Comparison of ENCODE assay signal across 9 cellular contexts in genomic region chr9:34628656-34629491, GRCh38. TPM values are rescaled to one million over a fixed set of nuclear protein-coding genes. Genes with fewer than 3 reads are reported as not detected.
DNase-seq lines count a peak whose midpoint lies in the region; ATAC-seq and TF ChIP-seq lines count a peak whose summit lies in the region.
"Had no signal": no experiment of that assay in that cellular context is flagged by ENCODE, and none has a peak within 500 bp of the region (broad histone marks: within the 10 kb centered on the region; RNA-seq: fewer than 3 reads in every experiment).

Gene ARID3C, minus strand, starts transcription at chr9:34629066. Its CDS starts 1,052 bp downstream, at chr9:34628014.

- no peak for TF ChIP-seq CTCF in GM06990 (IDR thresholded peaks at IDR 0.05; ENCODE audit: insufficient read depth, low read length, poor library complexity, severe bottlenecking)
- TF ChIP-seq CTCF in glutamatergic neuron (IDR thresholded peaks at IDR 0.05; ENCODE audit: partially characterized antibody, unreplicated experiment) = no peak

- H3K36me3 Mint-ChIP-seq in glutamatergic neuron (ENCODE audit: unreplicated experiment) = peaks cover 6% of the 10 kb centered on the region

- intact Hi-C loops in posterior vena cava (cut with DNase I) = loop anchor here in 1 of 2 donors (5.0 kb wide), 1 partner anchor 1367 kb away; the partner anchor contains the start of gene BAG1

- peaks cover 6% of the 10 kb centered on the region; the same call in 1 of the 2 replicates for H3K27me3 ChIP-seq in GM06990 (replicated peaks; ENCODE audit: control insufficient read depth, insufficient read depth, low read length)

- H3K36me3 ChIP-seq in GM06990 (ENCODE audit: control insufficient read depth, insufficient read depth, low read length) = no peaks in the 10 kb centered on the region

- H3K27me3 Mint-ChIP-seq in glutamatergic neuron (ENCODE audit: unreplicated experiment) = peaks cover 45% of the 10 kb centered on the region

- peaks cover 8% of the 10 kb centered on the region for H3K4me1 Mint-ChIP-seq in glutamatergic neuron (ENCODE audit: low read depth, unreplicated experiment)

- H3K4me3 Mint-ChIP-seq in glutamatergic neuron (ENCODE audit: unreplicated experiment) = peak within 1 kb of the TSS; percentile 95

- H3K4me3 ChIP-seq in GM06990 (replicated peaks; ENCODE audit: low read depth, low read length) = peak within 1 kb of the TSS; percentile 6

- H3K27ac Mint-ChIP-seq in glutamatergic neuron (ENCODE audit: unreplicated experiment) = no peak within 1 kb of the TSS

- peaks cover 11% of the 10 kb centered on the region for H3K9me3 Mint-ChIP-seq in glutamatergic neuron (ENCODE audit: unreplicated experiment)

- ATAC-seq in GM19455 (IDR thresholded peaks at IDR 0.05; ENCODE audit: unreplicated experiment) (no peak), GM18519 (IDR thresholded peaks at IDR 0.05; ENCODE audit: low FRiP score, unreplicated experiment) (no peak)

- DNase-seq in GM06990 (ENCODE audit: extremely low read depth, insufficient read length) = peak; percentile 31
- peak; percentile 40 for DNase-seq in NCI-H1092 (lab: John Stamatoyannopoulos, UW)
- DNase-seq in activated T-helper 9 cell treated with anti-CD3 and anti-CD28 coated beads, Interleukin-2, amount 50 U/mL, for 16 hours (ENCODE audit: low read depth) = peak; percentile 38
- DNase-seq in glutamatergic neuron = peak; percentile 62
- DNase-seq in retina = peak; percentile 32
- no peak for DNase-seq in posterior vena cava (ENCODE audit: low spot score)

RNA-seq across cellular contexts. Expression of gene ARID3C, which starts in this region (rescaled TPM):
- total RNA-seq in glutamatergic neuron (ENCODE audit: unreplicated experiment) (not detected), posterior vena cava (not detected)
- total RNA-seq: NCI-H460 had no signal

Comparison
In these comparisons a context has a peak if more than half of its experiments do, and no peak if none do; other contexts are left out.
1. Peak in DNase-seq in glutamatergic neuron; RNA of the gene not detected or under 1 TPM.